8 cellular contexts compared by ENCODE assay signal in genomic region chr1:156053770-156054499, GRCh38. TPM values are rescaled to one million over a fixed set of nuclear protein-coding genes. Genes with fewer than 3 reads are reported as not detected.
DNase-seq lines count a peak whose midpoint lies in the region; ATAC-seq and TF ChIP-seq lines count a peak whose summit lies in the region.

Gene UBQLN4 (minus strand): TSS chr1:156053798. CDS start chr1:156053701, 97 bp downstream.

- H4K20me1 ChIP-seq in Loucy (ENCODE audit: insufficient read depth, low read length, poor library complexity, severe bottlenecking), result peaks cover 7% of the 10 kb centered on the region

- H3K4me1 Mint-ChIP-seq in activated naive CD4-positive, alpha-beta T cell treated with anti-CD3 and anti-CD28 coated beads for 36 hours (ENCODE audit: low read depth), result peaks cover 24% of the 10 kb centered on the region

- peak within 1 kb of the TSS; percentile 92 for H3K4me3 Mint-ChIP-seq in activated naive CD4-positive, alpha-beta T cell treated with anti-CD3 and anti-CD28 coated beads for 36 hours

- H3K36me3 ChIP-seq in Loucy (ENCODE audit: insufficient read depth, low read length) (no peaks in the 10 kb centered on the region; the same call in 1 of the 2 replicates), SK-N-MC (ENCODE audit: insufficient read depth, low read length) (peaks cover 15% of the 10 kb centered on the region; the same call in 1 of the 2 replicates)

- peak; percentile 96 for DNase-seq in DMS 273 (lab: John Stamatoyannopoulos, UW; ENCODE audit: unreplicated experiment)
- DNase-seq in SK-N-MC (ENCODE audit: low read depth, low spot score), result no peak
- peak; percentile 90 for DNase-seq in activated naive CD4-positive, alpha-beta T cell treated with anti-CD3 and anti-CD28 coated beads for 36 hours
- peak; percentile 93 for DNase-seq in germinal center (ENCODE audit: low spot score)
- no peak for DNase-seq in omental fat pad (ENCODE audit: low spot score)

- peaks cover 42% of the 10 kb centered on the region for H3K79me2 ChIP-seq in Loucy (ENCODE audit: insufficient read depth, low read length)

- H3K27ac Mint-ChIP-seq in activated naive CD4-positive, alpha-beta T cell treated with anti-CD3 and anti-CD28 coated beads for 36 hours, result peak within 1 kb of the TSS; percentile 93

- H3K36me3 Mint-ChIP-seq in activated naive CD4-positive, alpha-beta T cell treated with anti-CD3 and anti-CD28 coated beads for 36 hours (ENCODE audit: low read depth), result peaks cover 13% of the 10 kb centered on the region

- H2AFZ ChIP-seq in Loucy (ENCODE audit: low read length), result peak within 1 kb of the TSS; percentile 96

- H3F3A ChIP-seq in Loucy (ENCODE audit: low read depth), result peaks cover 3% of the 10 kb centered on the region; the same call in 1 of the 2 replicates

- H3K27me3 Mint-ChIP-seq in activated naive CD4-positive, alpha-beta T cell treated with anti-CD3 and anti-CD28 coated beads for 36 hours (ENCODE audit: low read depth), result no peaks in the 10 kb centered on the region

- no peaks in the 10 kb centered on the region for H3K9me3 Mint-ChIP-seq in activated naive CD4-positive, alpha-beta T cell treated with anti-CD3 and anti-CD28 coated beads for 36 hours

- H3K27ac ChIP-seq in SK-N-MC, result peak within 1 kb of the TSS; percentile 99
- H3K27ac ChIP-seq in temporal lobe (ENCODE audit: low read depth, low read length), result peak within 1 kb of the TSS; percentile 85

- CTCF ChIA-PET in activated naive CD4-positive, alpha-beta T cell treated with anti-CD3 and anti-CD28 coated beads for 36 hours (lab: Charles Lee), result interaction anchor here (0.6 to 0.7 kb wide), 3 partner anchors 16 to 520 kb away, joined by 3 to 5 read pairs (median 3); no protein-coding TSS in a partner anchor

- peak within 1 kb of the TSS; percentile 98 for H3K9ac ChIP-seq in Loucy (ENCODE audit: low read depth, low read length, poor library complexity, severe bottlenecking)
- peak within 1 kb of the TSS; percentile 96 for H3K9ac ChIP-seq in SK-N-MC (ENCODE audit: insufficient read length)

- H3K4me1 ChIP-seq in Loucy (ENCODE audit: insufficient read depth, low read length, poor library complexity, severe bottlenecking), result peaks cover 20% of the 10 kb centered on the region

- intact Hi-C loops in activated naive CD4-positive, alpha-beta T cell treated with anti-CD3 and anti-CD28 coated beads for 36 hours (cut with micrococcal nuclease), result loop anchor here (1.0 to 10.0 kb wide), 14 partner anchors 12 to 745 kb away; partner anchors contain the start of genes CCT3, FDPS, KHDC4 and MEX3A

- H3K9me3 ChIP-seq in Loucy (ENCODE audit: insufficient read depth, low read depth, low read length), result no peaks in the 10 kb centered on the region
- no peaks in the 10 kb centered on the region for H3K9me3 ChIP-seq in SK-N-MC (ENCODE audit: low read depth, low read length)

- peak within 1 kb of the TSS; percentile 96 for H3K4me2 ChIP-seq in Loucy (ENCODE audit: low read depth, low read length, poor library complexity, severe bottlenecking)

- TF ChIP-seq CTCF in Loucy (conservative IDR thresholded peaks at IDR 0.05; ENCODE audit: low read length), result peak; percentile 29; the same call in 1 of the 2 replicates
- TF ChIP-seq CTCF in omental fat pad (IDR thresholded peaks at IDR 0.05), result no peak

- H3K4me3 ChIP-seq in Loucy (ENCODE audit: low read length, poor library complexity, severe bottlenecking), result peak within 1 kb of the TSS; percentile 96
- peak within 1 kb of the TSS; percentile 97 for H3K4me3 ChIP-seq in SK-N-MC

- no peaks in the 10 kb centered on the region for H3K27me3 ChIP-seq in Loucy (ENCODE audit: insufficient read depth, low read length, poor library complexity, severe bottlenecking)

- H3K9me2 ChIP-seq in Loucy (replicated peaks; ENCODE audit: low read depth, low read length), result no peaks in the 10 kb centered on the region

- peak; percentile 33 for ATAC-seq in GM21723 (IDR thresholded peaks at IDR 0.05; ENCODE audit: unreplicated experiment)
- peak; percentile 81 for ATAC-seq in omental fat pad (ENCODE audit: low FRiP score)

RNA-seq across cellular contexts. Expression of gene UBQLN4, which starts in this region (rescaled TPM):
- 10 to 100 TPM; 27.1 to 27.4 TPM for total RNA-seq in activated naive CD4-positive, alpha-beta T cell treated with anti-CD3 and anti-CD28 coated beads for 36 hours
- total RNA-seq in omental fat pad (10 to 100 TPM; 16.2 to 24.5 (median 18.6) TPM), temporal lobe (28.8 TPM)

Comparison
In these comparisons a context has a peak if more than half of its experiments do, and no peak if none do; other contexts are left out.
1. DNase-seq: peak in DMS 273 (single experiment), activated naive CD4-positive, alpha-beta T cell treated with anti-CD3 and anti-CD28 coated beads for 36 hours (single experiment) and germinal center (single experiment); none in SK-N-MC (single experiment) and omental fat pad (single experiment).